ENCODE assay signal across 27 cellular contexts in genomic region chr12:102616692-102617091, GRCh38.
"Had no signal": no experiment of that assay in that cellular context is flagged by ENCODE, and none has a peak within 500 bp of the region (broad histone marks: within the 10 kb centered on the region; RNA-seq: fewer than 3 reads in every experiment).

No MANE protein-coding gene starts in this region.

- ATAC-seq: stimulated activated effector memory CD8-positive, alpha-beta T cell treated with anti-CD3 and anti-CD28 coated beads, Interleukin-12 subunit alpha, Interleukin-12 subunit beta, amount 100 ng/mL, for 72 hours; stimulated activated memory B cell treated with anti-CD40 and anti-IgM and Interleukin-4, amounts not matched to agents 10 μg/mL and 1 μg/mL and 100 μg/mL, for 72 hours; stimulated activated naive B cell treated with anti-CD40 and anti-IgM and Interleukin-4, amounts not matched to agents 10 μg/mL and 1 μg/mL and 100 μg/mL, for 72 hours; stimulated activated naive CD8-positive, alpha-beta T cell treated with anti-CD3 and anti-CD28 coated beads, Interleukin-15, amount 100 ng/mL, for 72 hours; stimulated activated naive CD8-positive, alpha-beta T cell treated with anti-CD3 and anti-CD28 coated beads, Interleukin-15, Interleukin-2, amounts not matched to agents 100 U/mL and 50 U/mL, for 24 hours; upper lobe of right lung had no signal

- H3K27ac ChIP-seq: stomach, suprapubic skin, testis, thoracic aorta, thyroid gland, tibial artery, tibial nerve, transverse colon, upper lobe of left lung, upper lobe of right lung, uterus, vagina had no signal

- DNase-seq: stimulated activated CD4-positive, alpha-beta T cell treated with anti-CD3 and anti-CD28 coated beads, Interleukin-2, amount 100 ng/mL, for 48 hours; stimulated activated CD4-positive, alpha-beta T cell treated with anti-CD3 and anti-CD28 coated beads, Interleukin-4, amount 100 ng/mL, for 1 hour; stimulated activated CD4-positive, alpha-beta T cell treated with anti-CD3 and anti-CD28 coated beads, Interleukin-4, amount 100 ng/mL, for 24 hours; stimulated activated CD4-positive, alpha-beta T cell treated with anti-CD3 and anti-CD28 coated beads, Interleukin-4, amount 100 ng/mL, for 4 hours; stimulated activated CD8-positive, alpha-beta memory T cell treated with anti-CD3 and anti-CD28 coated beads, Interleukin-4, amount 100 ng/mL, for 48 hours; stimulated activated naive B cell treated with anti-CD40 and anti-IgM and Interleukin-4, amounts not matched to agents 10 μg/mL and 1 μg/mL and 100 μg/mL, for 72 hours; stimulated activated naive CD4-positive, alpha-beta T cell; stimulated activated naive CD4-positive, alpha-beta T cell treated with Interleukin-2 at 50 U/mL for 16 hours; stimulated activated naive CD8-positive, alpha-beta T cell treated with anti-CD3 and anti-CD28 coated beads, Interleukin-15, amount 100 ng/mL, for 72 hours; stimulated activated naive CD8-positive, alpha-beta T cell treated with anti-CD3 and anti-CD28 coated beads, Interleukin-15, Interleukin-2, amounts not matched to agents 100 U/mL and 50 U/mL, for 24 hours; stomach; substantia nigra; testis; thyroid gland; tibial artery; transverse colon; trophoblast cell; upper lobe of left lung; upper lobe of right lung; uterus had no signal

- H3K4me1 ChIP-seq: stomach, suprapubic skin, testis, thyroid gland, tibial artery, tibial nerve, transverse colon, upper lobe of left lung, upper lobe of right lung, uterus, vagina had no signal

- FAIRE-seq: urothelium cell line had no signal

- H3K4me3 ChIP-seq: stomach, suprapubic skin, testis, thoracic aorta, thyroid gland, tibial artery, tibial nerve, transverse colon, upper lobe of left lung, upper lobe of right lung, uterus, vagina had no signal

- H3K36me3 ChIP-seq: stomach, suprapubic skin, thoracic aorta, thyroid gland, tibial artery, tibial nerve, transverse colon, upper lobe of left lung, upper lobe of right lung, uterus, vagina had no signal

- H3K27me3 ChIP-seq: stomach, suprapubic skin, testis, thyroid gland, tibial artery, tibial nerve, transverse colon, upper lobe of left lung, upper lobe of right lung, uterus, vagina had no signal

- H3K9me3 ChIP-seq: suprapubic skin, testis, thoracic aorta, thyroid gland, tibial artery, transverse colon, upper lobe of left lung, upper lobe of right lung, uterus, vagina had no signal
